Comparison of ENCODE assay signal across 1 cellular context in genomic region chr17:14330492-14330920, GRCh38.
TF ChIP-seq lines count a peak whose summit lies in the region.

No MANE protein-coding gene starts in this region.

TF ChIP-seq in H1, 55 proteins besides CTCF, POLR2A, EP300 and RAD21:
- no peak for TF ChIP-seq EZH2 (IDR thresholded peaks at IDR 0.05; ENCODE audit: low read depth, low read length, severe bottlenecking)
- TF ChIP-seq POU5F1 (IDR thresholded peaks at IDR 0.05; ENCODE audit: low read depth, low read length), result no peak
- no peak for TF ChIP-seq SUZ12 (IDR thresholded peaks at IDR 0.05; ENCODE audit: low read length)
- TF ChIP-seq EGR1 (IDR thresholded peaks at IDR 0.05; ENCODE audit: borderline replicate concordance, low read depth, low read length), result no peak
- TF ChIP-seq ZNF274 (IDR thresholded peaks at IDR 0.05; ENCODE audit: borderline replicate concordance, extremely low read depth, low read length), result no peak
- TF ChIP-seq RBBP5 (IDR thresholded peaks at IDR 0.05; ENCODE audit: borderline replicate concordance, low read depth, low read length), result no peak
- TF ChIP-seq CBX5 (IDR thresholded peaks at IDR 0.05; ENCODE audit: low read depth, low read length), result no peak
- TF ChIP-seq KDM5A (IDR thresholded peaks at IDR 0.05; ENCODE audit: low read length), result no peak
- no peak for TF ChIP-seq CREB1 (IDR thresholded peaks at IDR 0.05)
- no peak for TF ChIP-seq PHF8 (conservative IDR thresholded peaks at IDR 0.05; ENCODE audit: low read depth, low read length)
- no peak for TF ChIP-seq NRF1 (IDR thresholded peaks at IDR 0.05; ENCODE audit: low read depth, low read length)
TF ChIP-seq in H1: peak in this region for 0.
